In the genomic region with DNA sequence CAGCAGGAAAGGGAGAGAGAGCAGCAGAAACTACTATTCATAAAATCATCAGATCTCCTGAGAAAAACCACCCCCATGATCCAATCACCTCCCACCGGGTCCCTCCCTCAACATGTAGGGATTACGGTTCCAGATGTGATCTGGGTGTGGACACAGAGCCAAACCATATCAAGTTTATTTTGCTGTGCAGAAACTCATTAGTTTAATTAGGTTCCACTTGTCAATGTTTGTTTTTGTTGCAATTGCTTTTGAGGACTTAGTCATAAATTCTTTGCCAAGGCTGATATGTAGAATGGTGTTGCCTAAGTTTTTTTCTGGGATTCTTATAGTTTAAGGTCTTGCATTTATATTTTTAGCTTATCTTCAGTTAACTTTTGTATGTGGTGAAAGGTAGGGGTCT, we compare ENCODE assay signal across 29 cellular contexts.
"Had no signal": no experiment of that assay in that cellular context is flagged by ENCODE, and none has a peak within 500 bp of the region (broad histone marks: within the 10 kb centered on the region; RNA-seq: fewer than 3 reads in every experiment).

No MANE protein-coding gene starts in this region.

- H3K4me3 Mint-ChIP-seq: activated CD4-positive, alpha-beta T cell treated with anti-CD3 and anti-CD28 coated beads for 36 hours; activated CD4-positive, alpha-beta T cell treated with anti-CD3 and anti-CD28 coated beads, Interleukin-2, amount 10 ng/mL, durations not matched to agents 24 days and 14 days; activated CD8-positive, alpha-beta T cell treated with anti-CD3 and anti-CD28 coated beads for 36 hours; activated naive CD4-positive, alpha-beta T cell treated with anti-CD3 and anti-CD28 coated beads for 36 hours; activated naive CD4-positive, alpha-beta T cell treated with anti-CD3 and anti-CD28 coated beads, Interleukin-2, amount 50 U/mL, for 24 hours; activated naive CD8-positive, alpha-beta T cell treated with anti-CD3 and anti-CD28 coated beads for 36 hours; activated naive CD8-positive, alpha-beta T cell treated with anti-CD3 and anti-CD28 coated beads, Interleukin-2, amount 50 U/mL, for 24 hours; activated T-cell treated with anti-CD3 and anti-CD28 coated beads, Interleukin-2, amount 50 U/mL, for 4 hours; activated T-helper 1 cell treated with anti-CD3 and anti-CD28 coated beads, Interleukin-12 subunit alpha, Interleukin-12 subunit beta, Interleukin-2, Interleukin-4 antibody, amounts not matched to agents 30 ng/mL and 10 ng/mL and 1 ng/mL, durations not matched to agents 14 hours and 24 hours and 36 hours; brain; T-helper 17 cell; T-helper 2 cell treated with Interferon-gamma antibody and Interleukin-4, amounts not matched to agents 5 μg/mL and 100 μg/mL, for 36 hours had no signal

- H3K27me3 Mint-ChIP-seq: activated CD4-positive, alpha-beta T cell treated with anti-CD3 and anti-CD28 coated beads for 36 hours; activated CD4-positive, alpha-beta T cell treated with anti-CD3 and anti-CD28 coated beads, Interleukin-2, amount 10 ng/mL, durations not matched to agents 24 days and 14 days; activated CD8-positive, alpha-beta T cell treated with anti-CD3 and anti-CD28 coated beads for 36 hours; activated naive CD4-positive, alpha-beta T cell treated with anti-CD3 and anti-CD28 coated beads, Interleukin-2, amount 50 U/mL, for 24 hours; activated naive CD8-positive, alpha-beta T cell treated with anti-CD3 and anti-CD28 coated beads for 36 hours; activated naive CD8-positive, alpha-beta T cell treated with anti-CD3 and anti-CD28 coated beads, Interleukin-2, amount 50 U/mL, for 24 hours; T-helper 17 cell had no signal

- ATAC-seq: activated CD4-positive, alpha-beta T cell treated with anti-CD3 and anti-CD28 coated beads for 36 hours; activated CD8-positive, alpha-beta T cell treated with anti-CD3 and anti-CD28 coated beads for 36 hours; activated naive CD8-positive, alpha-beta T cell treated with anti-CD3 and anti-CD28 coated beads, Interleukin-2, amount 50 U/mL, for 24 hours; activated T-cell treated with anti-CD3 and anti-CD28 coated beads, Interleukin-2, amount 50 U/mL, for 4 hours; esophagus mucosa; T-helper 17 cell had no signal

- H3K27ac Mint-ChIP-seq: activated CD4-positive, alpha-beta T cell treated with anti-CD3 and anti-CD28 coated beads for 36 hours; activated CD4-positive, alpha-beta T cell treated with anti-CD3 and anti-CD28 coated beads, Interleukin-2, amount 10 ng/mL, durations not matched to agents 24 days and 14 days; activated CD8-positive, alpha-beta T cell treated with anti-CD3 and anti-CD28 coated beads for 36 hours; activated naive CD4-positive, alpha-beta T cell treated with anti-CD3 and anti-CD28 coated beads for 36 hours; activated naive CD4-positive, alpha-beta T cell treated with anti-CD3 and anti-CD28 coated beads, Interleukin-2, amount 50 U/mL, for 24 hours; activated naive CD8-positive, alpha-beta T cell treated with anti-CD3 and anti-CD28 coated beads for 36 hours; activated naive CD8-positive, alpha-beta T cell treated with anti-CD3 and anti-CD28 coated beads, Interleukin-2, amount 50 U/mL, for 24 hours; activated T-helper 1 cell treated with anti-CD3 and anti-CD28 coated beads, Interleukin-12 subunit alpha, Interleukin-12 subunit beta, Interleukin-2, Interleukin-4 antibody, amounts not matched to agents 30 ng/mL and 10 ng/mL and 1 ng/mL, durations not matched to agents 14 hours and 24 hours and 36 hours; activated T-helper 2 cell treated with anti-CD3 and anti-CD28 coated beads, Interferon-gamma antibody, Interleukin-2, Interleukin-4, amounts not matched to agents 10 μg/mL and 5 μg/mL and 100 μg/mL, durations not matched to agents 14 hours and 24 hours and 36 hours; brain; T-helper 17 cell; T-helper 2 cell treated with Interferon-gamma antibody and Interleukin-4, amounts not matched to agents 5 μg/mL and 100 μg/mL, for 36 hours had no signal

- H3K9me3 ChIP-seq: ascending aorta, breast epithelium, colonic mucosa had no signal

- H3K4me1 Mint-ChIP-seq: activated CD4-positive, alpha-beta T cell treated with anti-CD3 and anti-CD28 coated beads for 36 hours; activated CD4-positive, alpha-beta T cell treated with anti-CD3 and anti-CD28 coated beads, Interleukin-2, amount 10 ng/mL, durations not matched to agents 24 days and 14 days; activated naive CD4-positive, alpha-beta T cell treated with anti-CD3 and anti-CD28 coated beads, Interleukin-2, amount 50 U/mL, for 24 hours; activated naive CD8-positive, alpha-beta T cell treated with anti-CD3 and anti-CD28 coated beads for 36 hours; activated naive CD8-positive, alpha-beta T cell treated with anti-CD3 and anti-CD28 coated beads, Interleukin-2, amount 50 U/mL, for 24 hours; T-helper 17 cell had no signal

- H3K36me3 ChIP-seq: ascending aorta, breast epithelium, cardiac muscle cell, colonic mucosa had no signal

- H3K36me3 Mint-ChIP-seq: activated naive CD4-positive, alpha-beta T cell treated with anti-CD3 and anti-CD28 coated beads, Interleukin-2, amount 50 U/mL, for 24 hours; activated naive CD8-positive, alpha-beta T cell treated with anti-CD3 and anti-CD28 coated beads for 36 hours; brain had no signal

- H3K27me3 ChIP-seq: ascending aorta, breast epithelium, cardiac muscle cell, colonic mucosa had no signal

- H3K4me1 ChIP-seq: ascending aorta, breast epithelium, colonic mucosa had no signal

- H3K4me3 ChIP-seq: ascending aorta, breast epithelium, cardiac muscle cell, colonic mucosa had no signal

- H3K27ac ChIP-seq: ascending aorta, breast epithelium, cardiac muscle cell, colonic mucosa had no signal

- DNase-seq: activated CD4-positive, alpha-beta T cell treated with anti-CD3 and anti-CD28 coated beads for 36 hours; activated CD4-positive, alpha-beta T cell treated with anti-CD3 and anti-CD28 coated beads, Interleukin-2, amount 10 ng/mL, durations not matched to agents 24 days and 14 days; activated CD4-positive, CD25-positive, alpha-beta regulatory T cell; activated CD4-positive, CD25-positive, alpha-beta regulatory T cell treated with anti-CD3 and anti-CD28 coated beads, Interleukin-2, amount 50 U/mL, for 72 hours; activated CD8-positive, alpha-beta memory T cell treated with anti-CD3 and anti-CD28 coated beads for 24 hours; activated CD8-positive, alpha-beta T cell treated with anti-CD3 and anti-CD28 coated beads for 36 hours; activated effector memory CD4-positive, alpha-beta T cell treated with anti-CD3 and anti-CD28 coated beads, Interleukin-2, amount 50 U/mL, for 16 hours; activated naive CD4-positive, alpha-beta T cell treated with anti-CD3 and anti-CD28 coated beads for 36 hours; activated naive CD8-positive, alpha-beta T cell treated with anti-CD3 and anti-CD28 coated beads for 36 hours; activated naive CD8-positive, alpha-beta T cell treated with anti-CD3 and anti-CD28 coated beads, Interleukin-2, amount 50 U/mL, for 24 hours; activated T-cell treated with anti-CD3 and anti-CD28 coated beads, Interleukin-2, amount 50 U/mL, for 4 hours; central memory CD4-positive, alpha-beta T cell; cerebellar nuclear complex; colonic mucosa; effector CD8-positive, alpha-beta T cell; foreskin fibroblast; head of caudate nucleus; T-helper 1 cell; T-helper 17 cell; T1000 had no signal
